1 cellular context compared by ENCODE assay signal in the genomic region with DNA sequence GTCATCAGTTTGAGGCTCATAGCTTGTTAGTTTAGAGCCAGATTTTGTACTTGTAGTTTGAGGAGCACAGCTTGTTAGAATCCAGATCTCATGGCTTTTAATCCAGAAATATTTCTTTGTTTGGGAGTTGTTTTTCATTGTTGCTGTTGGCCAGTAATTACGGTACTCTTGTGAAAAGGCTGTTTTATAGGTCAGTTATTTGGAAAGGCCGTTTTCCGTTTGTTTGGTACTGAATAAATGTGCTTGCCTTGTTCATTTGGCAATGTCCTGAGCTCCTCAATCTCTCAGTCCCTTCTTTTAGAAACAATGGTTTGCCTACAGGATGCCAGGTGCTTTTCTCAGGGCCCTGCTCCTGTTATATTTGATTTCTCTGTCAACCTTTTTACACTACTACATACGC.
TF ChIP-seq lines count a peak whose summit lies in the region.

No MANE protein-coding gene starts in this region.

TF ChIP-seq in K562, 482 proteins besides CTCF, POLR2A, EP300 and RAD21:
- TF ChIP-seq, protein P1, sequence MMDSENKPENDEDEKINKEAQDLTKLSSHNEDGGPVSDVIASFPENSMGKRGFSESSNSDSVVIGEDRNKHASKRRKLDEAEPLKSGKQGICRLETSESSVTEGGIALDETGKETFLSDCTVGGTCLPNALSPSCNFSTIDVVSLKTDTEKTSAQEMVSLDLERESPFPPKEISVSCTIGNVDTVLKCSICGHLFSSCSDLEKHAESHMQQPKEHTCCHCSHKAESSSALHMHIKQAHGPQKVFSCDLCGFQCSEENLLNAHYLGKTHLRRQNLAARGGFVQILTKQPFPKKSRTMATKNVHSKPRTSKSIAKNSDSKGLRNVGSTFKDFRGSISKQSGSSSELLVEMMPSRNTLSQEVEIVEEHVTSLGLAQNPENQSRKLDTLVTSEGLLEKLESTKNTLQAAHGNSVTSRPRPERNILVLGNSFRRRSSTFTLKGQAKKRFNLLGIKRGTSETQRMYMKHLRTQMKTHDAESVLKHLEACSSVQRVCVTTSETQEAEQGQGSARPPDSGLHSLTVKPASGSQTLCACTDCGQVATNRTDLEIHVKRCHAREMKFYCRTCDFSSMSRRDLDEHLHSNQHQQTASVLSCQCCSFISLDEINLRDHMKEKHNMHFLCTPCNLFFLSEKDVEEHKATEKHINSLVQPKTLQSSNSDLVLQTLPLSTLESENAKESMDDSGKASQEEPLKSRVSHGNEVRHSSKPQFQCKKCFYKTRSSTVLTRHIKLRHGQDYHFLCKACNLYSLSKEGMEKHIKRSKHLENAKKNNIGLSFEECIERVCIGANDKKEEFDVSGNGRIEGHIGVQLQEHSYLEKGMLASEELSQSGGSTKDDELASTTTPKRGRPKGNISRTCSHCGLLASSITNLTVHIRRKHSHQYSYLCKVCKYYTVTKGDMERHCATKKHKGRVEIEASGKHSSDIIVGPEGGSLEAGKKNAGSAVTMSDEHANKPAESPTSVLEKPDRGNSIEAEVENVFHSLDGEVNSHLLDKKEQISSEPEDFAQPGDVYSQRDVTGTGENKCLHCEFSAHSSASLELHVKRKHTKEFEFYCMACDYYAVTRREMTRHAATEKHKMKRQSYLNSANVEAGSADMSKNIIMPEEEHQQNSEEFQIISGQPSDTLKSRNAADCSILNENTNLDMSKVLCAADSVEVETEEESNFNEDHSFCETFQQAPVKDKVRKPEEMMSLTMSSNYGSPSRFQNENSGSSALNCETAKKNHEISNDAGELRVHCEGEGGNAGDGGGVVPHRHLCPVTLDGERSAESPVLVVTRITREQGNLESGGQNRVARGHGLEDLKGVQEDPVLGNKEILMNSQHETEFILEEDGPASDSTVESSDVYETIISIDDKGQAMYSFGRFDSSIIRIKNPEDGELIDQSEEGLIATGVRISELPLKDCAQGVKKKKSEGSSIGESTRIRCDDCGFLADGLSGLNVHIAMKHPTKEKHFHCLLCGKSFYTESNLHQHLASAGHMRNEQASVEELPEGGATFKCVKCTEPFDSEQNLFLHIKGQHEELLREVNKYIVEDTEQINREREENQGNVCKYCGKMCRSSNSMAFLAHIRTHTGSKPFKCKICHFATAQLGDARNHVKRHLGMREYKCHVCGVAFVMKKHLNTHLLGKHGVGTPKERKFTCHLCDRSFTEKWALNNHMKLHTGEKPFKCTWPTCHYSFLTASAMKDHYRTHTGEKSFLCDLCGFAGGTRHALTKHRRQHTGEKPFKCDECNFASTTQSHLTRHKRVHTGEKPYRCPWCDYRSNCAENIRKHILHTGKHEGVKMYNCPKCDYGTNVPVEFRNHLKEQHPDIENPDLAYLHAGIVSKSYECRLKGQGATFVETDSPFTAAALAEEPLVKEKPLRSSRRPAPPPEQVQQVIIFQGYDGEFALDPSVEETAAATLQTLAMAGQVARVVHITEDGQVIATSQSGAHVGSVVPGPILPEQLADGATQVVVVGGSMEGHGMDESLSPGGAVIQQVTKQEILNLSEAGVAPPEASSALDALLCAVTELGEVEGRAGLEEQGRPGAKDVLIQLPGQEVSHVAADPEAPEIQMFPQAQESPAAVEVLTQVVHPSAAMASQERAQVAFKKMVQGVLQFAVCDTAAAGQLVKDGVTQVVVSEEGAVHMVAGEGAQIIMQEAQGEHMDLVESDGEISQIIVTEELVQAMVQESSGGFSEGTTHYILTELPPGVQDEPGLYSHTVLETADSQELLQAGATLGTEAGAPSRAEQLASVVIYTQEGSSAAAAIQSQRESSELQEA (IDR thresholded peaks at IDR 0.05; ENCODE audit: low read depth), result no peak
- no peak for TF ChIP-seq TAL1 (IDR thresholded peaks at IDR 0.05)
- TF ChIP-seq, protein P2, sequence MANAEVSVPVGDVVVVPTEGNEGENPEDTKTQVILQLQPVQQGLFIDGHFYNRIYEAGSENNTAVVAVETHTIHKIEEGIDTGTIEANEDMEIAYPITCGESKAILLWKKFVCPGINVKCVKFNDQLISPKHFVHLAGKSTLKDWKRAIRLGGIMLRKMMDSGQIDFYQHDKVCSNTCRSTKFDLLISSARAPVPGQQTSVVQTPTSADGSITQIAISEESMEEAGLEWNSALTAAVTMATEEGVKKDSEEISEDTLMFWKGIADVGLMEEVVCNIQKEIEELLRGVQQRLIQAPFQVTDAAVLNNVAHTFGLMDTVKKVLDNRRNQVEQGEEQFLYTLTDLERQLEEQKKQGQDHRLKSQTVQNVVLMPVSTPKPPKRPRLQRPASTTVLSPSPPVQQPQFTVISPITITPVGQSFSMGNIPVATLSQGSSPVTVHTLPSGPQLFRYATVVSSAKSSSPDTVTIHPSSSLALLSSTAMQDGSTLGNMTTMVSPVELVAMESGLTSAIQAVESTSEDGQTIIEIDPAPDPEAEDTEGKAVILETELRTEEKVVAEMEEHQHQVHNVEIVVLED (CRISPR knock-in tag; IDR thresholded peaks at IDR 0.05), result no peak
- TF ChIP-seq TCF7L2 (IDR thresholded peaks at IDR 0.05; ENCODE audit: low read depth, low read length), result no peak
- no peak for TF ChIP-seq SP1 (CRISPR knock-in tag; IDR thresholded peaks at IDR 0.05)
- TF ChIP-seq, protein P3, sequence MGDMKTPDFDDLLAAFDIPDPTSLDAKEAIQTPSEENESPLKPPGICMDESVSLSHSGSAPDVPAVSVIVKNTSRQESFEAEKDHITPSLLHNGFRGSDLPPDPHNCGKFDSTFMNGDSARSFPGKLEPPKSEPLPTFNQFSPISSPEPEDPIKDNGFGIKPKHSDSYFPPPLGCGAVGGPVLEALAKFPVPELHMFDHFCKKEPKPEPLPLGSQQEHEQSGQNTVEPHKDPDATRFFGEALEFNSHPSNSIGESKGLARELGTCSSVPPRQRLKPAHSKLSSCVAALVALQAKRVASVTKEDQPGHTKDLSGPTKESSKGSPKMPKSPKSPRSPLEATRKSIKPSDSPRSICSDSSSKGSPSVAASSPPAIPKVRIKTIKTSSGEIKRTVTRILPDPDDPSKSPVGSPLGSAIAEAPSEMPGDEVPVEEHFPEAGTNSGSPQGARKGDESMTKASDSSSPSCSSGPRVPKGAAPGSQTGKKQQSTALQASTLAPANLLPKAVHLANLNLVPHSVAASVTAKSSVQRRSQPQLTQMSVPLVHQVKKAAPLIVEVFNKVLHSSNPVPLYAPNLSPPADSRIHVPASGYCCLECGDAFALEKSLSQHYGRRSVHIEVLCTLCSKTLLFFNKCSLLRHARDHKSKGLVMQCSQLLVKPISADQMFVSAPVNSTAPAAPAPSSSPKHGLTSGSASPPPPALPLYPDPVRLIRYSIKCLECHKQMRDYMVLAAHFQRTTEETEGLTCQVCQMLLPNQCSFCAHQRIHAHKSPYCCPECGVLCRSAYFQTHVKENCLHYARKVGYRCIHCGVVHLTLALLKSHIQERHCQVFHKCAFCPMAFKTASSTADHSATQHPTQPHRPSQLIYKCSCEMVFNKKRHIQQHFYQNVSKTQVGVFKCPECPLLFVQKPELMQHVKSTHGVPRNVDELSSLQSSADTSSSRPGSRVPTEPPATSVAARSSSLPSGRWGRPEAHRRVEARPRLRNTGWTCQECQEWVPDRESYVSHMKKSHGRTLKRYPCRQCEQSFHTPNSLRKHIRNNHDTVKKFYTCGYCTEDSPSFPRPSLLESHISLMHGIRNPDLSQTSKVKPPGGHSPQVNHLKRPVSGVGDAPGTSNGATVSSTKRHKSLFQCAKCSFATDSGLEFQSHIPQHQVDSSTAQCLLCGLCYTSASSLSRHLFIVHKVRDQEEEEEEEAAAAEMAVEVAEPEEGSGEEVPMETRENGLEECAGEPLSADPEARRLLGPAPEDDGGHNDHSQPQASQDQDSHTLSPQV (IDR thresholded peaks at IDR 0.05), result no peak
- no peak for TF ChIP-seq CBX2 (IDR thresholded peaks at IDR 0.05; ENCODE audit: insufficient read depth, low read length, poor library complexity, severe bottlenecking)
- no peak for TF ChIP-seq FOSL1 (tag; conservative IDR thresholded peaks at IDR 0.05)
- no peak for TF ChIP-seq ZBTB17 (CRISPR knock-in tag; IDR thresholded peaks at IDR 0.05)
- TF ChIP-seq, protein P4, sequence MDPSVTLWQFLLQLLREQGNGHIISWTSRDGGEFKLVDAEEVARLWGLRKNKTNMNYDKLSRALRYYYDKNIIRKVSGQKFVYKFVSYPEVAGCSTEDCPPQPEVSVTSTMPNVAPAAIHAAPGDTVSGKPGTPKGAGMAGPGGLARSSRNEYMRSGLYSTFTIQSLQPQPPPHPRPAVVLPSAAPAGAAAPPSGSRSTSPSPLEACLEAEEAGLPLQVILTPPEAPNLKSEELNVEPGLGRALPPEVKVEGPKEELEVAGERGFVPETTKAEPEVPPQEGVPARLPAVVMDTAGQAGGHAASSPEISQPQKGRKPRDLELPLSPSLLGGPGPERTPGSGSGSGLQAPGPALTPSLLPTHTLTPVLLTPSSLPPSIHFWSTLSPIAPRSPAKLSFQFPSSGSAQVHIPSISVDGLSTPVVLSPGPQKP (CRISPR knock-in tag; IDR thresholded peaks at IDR 0.05), result no peak
- TF ChIP-seq CC2D1A (IDR thresholded peaks at IDR 0.05), result no peak
